In the genomic region with DNA sequence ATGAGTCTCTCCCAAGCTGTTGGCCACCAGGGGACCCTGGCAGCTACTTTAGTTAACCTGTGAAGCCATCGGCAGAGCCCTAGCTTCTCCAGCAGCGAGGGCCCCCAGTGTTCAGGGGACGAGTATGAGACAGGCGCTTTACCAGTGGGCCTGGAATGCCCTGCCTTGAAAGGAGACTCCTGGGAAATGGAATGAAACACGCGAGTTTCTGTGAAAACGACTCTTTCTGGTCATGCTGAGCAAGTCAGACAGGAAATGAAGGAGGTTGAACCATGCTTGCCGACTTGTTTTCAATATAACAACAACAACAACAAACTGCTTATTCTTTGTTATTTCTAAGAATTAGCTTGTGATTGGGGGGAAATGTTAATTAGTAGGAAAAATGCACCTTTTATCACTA, we compare ENCODE assay signal across 25 cellular contexts. TPM values are rescaled to one million over a fixed set of nuclear protein-coding genes. Genes with fewer than 3 reads are reported as not detected.
DNase-seq lines count a peak whose midpoint lies in the region; ATAC-seq, FAIRE-seq and TF ChIP-seq lines count a peak whose summit lies in the region.
"Had no signal": no experiment of that assay in that cellular context is flagged by ENCODE, and none has a peak within 500 bp of the region (broad histone marks: within the 10 kb centered on the region; RNA-seq: fewer than 3 reads in every experiment).

No MANE protein-coding gene starts in this region.

- H2BK20ac ChIP-seq in H1 (ENCODE audit: low read length), result no peak overlapping the region

- H4K20me1 ChIP-seq in H1 (replicated peaks in 1 of 2; ENCODE audit: control insufficient read depth in 1 of 2, insufficient read depth in 2 of 2, low read length in 2 of 2), result peaks cover 0 to 3% of the 10 kb centered on the region in 2 experiments
- no peaks in the 10 kb centered on the region for H4K20me1 ChIP-seq in osteoblast (ENCODE audit: insufficient read depth, low read length)

- no peaks in the 10 kb centered on the region for H3K23me2 ChIP-seq in H1 (ENCODE audit: low read depth, low read length)

- POLR2A ChIA-PET in WTC11 (lab: Charles Lee), result no interaction called here
- POLR2A ChIA-PET in H1 (lab: Charles Lee; ENCODE audit: partially characterized antibody), result interaction anchor here (0.9 to 1.6 kb wide), 2 partner anchors 24 to 250 kb away, joined by 3 to 4 read pairs; no protein-coding TSS in a partner anchor

- no peak overlapping the region for H2BK120ac ChIP-seq in H1 (replicated peaks; ENCODE audit: low read depth, low read length)

- ATAC-seq in right cardiac atrium (no peak), WTC11 (no peak), GM19328 (IDR thresholded peaks at IDR 0.05; ENCODE audit: unreplicated experiment) (no peak)
- ATAC-seq: A549 had no signal

- no peak overlapping the region for H3K4me2 ChIP-seq in H1 (ENCODE audit: insufficient read depth in 1 of 2, low read depth in 2 of 2, low read length in 2 of 2)
- no peak overlapping the region for H3K4me2 ChIP-seq in osteoblast (ENCODE audit: insufficient read depth, low read length)
- H3K4me2 ChIP-seq: A549; BLaER1 treated with 17β-estradiol and CSF1 and Interleukin-3, amounts not matched to agents 10 nM and 100 nM had no signal

- H2BK12ac ChIP-seq in H1 (ENCODE audit: low read depth, low read length), result no peak overlapping the region

- H3K9ac ChIP-seq in H1 (replicated peaks in 1 of 4; ENCODE audit: extremely low read depth in 1 of 4, low read depth in 3 of 4, low read length in 3 of 4), result no peak overlapping the region
- H3K9ac ChIP-seq: BLaER1 treated with 17β-estradiol and CSF1 and Interleukin-3, amounts not matched to agents 10 nM and 100 nM; GM23248 had no signal

- H2BK5ac ChIP-seq in H1 (ENCODE audit: low read depth, low read length), result no peak overlapping the region

- FAIRE-seq in H1 (lab: Jason Lieb, UNC), result no peak
- FAIRE-seq: A549, GM12892, H54 had no signal

- no peak for TF ChIP-seq EP300 in H1 (IDR thresholded peaks at IDR 0.05; ENCODE audit: borderline replicate concordance in 1 of 2, low read depth in 2 of 2, low read length in 2 of 2)

- intact Hi-C loops in cardiac septum (cut with DNase I) (no loop called here), right cardiac atrium (cut with DNase I) (no loop called here)

- H3K27ac Mint-ChIP-seq in WTC11, result peak overlapping the region; percentile 53; the same call in 1 of the 2 replicates
- H3K27ac Mint-ChIP-seq: CD14-positive monocyte; CD4-positive, alpha-beta T cell had no signal

- CTCF ChIA-PET in WTC11 (lab: Charles Lee) (interaction anchor here (0.5 to 2.7 kb wide), 5 partner anchors 13 to 43 kb away, joined by 3 to 16 read pairs (median 4); no protein-coding TSS in a partner anchor), H1 (lab: Charles Lee; ENCODE audit: partially characterized antibody) (interaction anchor here (0.8 to 4.2 kb wide), 10 partner anchors 9 to 250 kb away, joined by 3 to 56 read pairs (median 6); a partner anchor contains a TSS)

- H3K4me1 ChIP-seq in right cardiac atrium (ENCODE audit: control insufficient read depth, insufficient read depth, low read length), result no peaks in the 10 kb centered on the region
- H3K4me1 ChIP-seq in H1 (replicated peaks in 1 of 4; ENCODE audit: control insufficient read depth in 3 of 4, insufficient read depth in 4 of 4, low read length in 3 of 4), result peaks cover 3 to 21% (median 10%) of the 10 kb centered on the region in 4 experiments
- no peaks in the 10 kb centered on the region for H3K4me1 ChIP-seq in osteoblast (ENCODE audit: insufficient read depth, low read length)
- H3K4me1 ChIP-seq: A549; BLaER1 treated with 17β-estradiol and CSF1 and Interleukin-3, amounts not matched to agents 10 nM and 100 nM had no signal

- TF ChIP-seq CTCF in WTC11 (IDR thresholded peaks at IDR 0.05), result no peak
- no peak for TF ChIP-seq CTCF in H1 (IDR thresholded peaks at IDR 0.05; ENCODE audit: control extremely low read depth in 1 of 3, insufficient read depth in 1 of 3, low read depth in 1 of 3, low read length in 3 of 3)
- TF ChIP-seq CTCF in osteoblast (IDR thresholded peaks at IDR 0.05; ENCODE audit: extremely low read depth, low read depth, low read length), result no peak

- no peaks in the 10 kb centered on the region for H3K9me3 Mint-ChIP-seq in WTC11
- H3K9me3 Mint-ChIP-seq: CD4-positive, alpha-beta T cell; CD8-positive, alpha-beta memory T cell had no signal

- H3K14ac ChIP-seq in H1 (ENCODE audit: insufficient read length), result no peak overlapping the region

- no peaks in the 10 kb centered on the region for H3K27me3 Mint-ChIP-seq in WTC11 (ENCODE audit: low read depth)
- H3K27me3 Mint-ChIP-seq: CD4-positive, alpha-beta T cell; CD8-positive, alpha-beta memory T cell had no signal

- peaks cover 2% of the 10 kb centered on the region; the same call in 1 of the 2 replicates for H3K79me1 ChIP-seq in H1 (ENCODE audit: low read depth, low read length)

- no peak overlapping the region for H3K18ac ChIP-seq in H1 (ENCODE audit: extremely low read depth, low read length)

- TF ChIP-seq RAD21 in H1 (IDR thresholded peaks at IDR 0.05 in 1 of 2, conservative IDR thresholded peaks at IDR 0.05 in 1 of 2; ENCODE audit: low read depth in 2 of 2, low read length in 2 of 2), result no peak

- no peak overlapping the region for H3K27ac ChIP-seq in right cardiac atrium (ENCODE audit: low read length)
- H3K27ac ChIP-seq in H1 (ENCODE audit: low read depth, low read length), result peak overlapping the region; percentile 23; the same call in 1 of the 2 replicates
- no peak overlapping the region for H3K27ac ChIP-seq in osteoblast (ENCODE audit: low read depth, low read length)
- H3K27ac ChIP-seq: A549; BLaER1 treated with 17β-estradiol and CSF1 and Interleukin-3, amounts not matched to agents 10 nM and 100 nM; GM23248 had no signal

- H3K27me3 ChIP-seq in right cardiac atrium (ENCODE audit: control insufficient read depth, insufficient read depth), result no peaks in the 10 kb centered on the region
- no peaks in the 10 kb centered on the region for H3K27me3 ChIP-seq in H1 (replicated peaks in 1 of 4; ENCODE audit: control insufficient read depth in 3 of 4, extremely low read depth in 1 of 4, insufficient read depth in 3 of 4, low read length in 3 of 4)
- no peaks in the 10 kb centered on the region for H3K27me3 ChIP-seq in osteoblast (ENCODE audit: insufficient read depth, low read length)
- H3K27me3 ChIP-seq: BE2C; BLaER1 treated with 17β-estradiol and CSF1 and Interleukin-3, amounts not matched to agents 10 nM and 100 nM had no signal

- TF ChIP-seq POLR2A in H1 (IDR thresholded peaks at IDR 0.05; ENCODE audit: control extremely low read depth in 1 of 2, low read depth in 2 of 2, low read length in 2 of 2), result no peak

- no peak overlapping the region for H3K56ac ChIP-seq in H1 (replicated peaks; ENCODE audit: insufficient read length, low read depth, low read length)

- H3K4me3 Mint-ChIP-seq in WTC11, result no peak overlapping the region
- H3K4me3 Mint-ChIP-seq: CD14-positive monocyte; CD4-positive, alpha-beta T cell; CD8-positive, alpha-beta memory T cell had no signal

- H3K36me3 Mint-ChIP-seq in WTC11, result peaks cover 61% of the 10 kb centered on the region

- no peak overlapping the region for H3K23ac ChIP-seq in H1 (ENCODE audit: insufficient read length)

- WGBS in right cardiac atrium, result 95% methylated on average over 8 of the region's 8 CpGs
- 93% methylated on average over 8 of the region's 8 CpGs; no CpG with 5 or more reads in 1 of the 2 experiments for WGBS in H1 (ENCODE audit: extremely low coverage in 1 of 2, insufficient coverage in 1 of 2, insufficient read length in 1 of 2, insufficient replicate concordance in 2 of 2, low coverage in 1 of 2, low lambda C conversion rate in 2 of 2, missing lambda C conversion rate in 1 of 2), 2 experiments

- H3K36me3 ChIP-seq in H1 (ENCODE audit: control insufficient read depth in 2 of 4, insufficient read depth in 4 of 4, low read length in 3 of 4), result peaks cover 11 to 49% (median 34%) of the 10 kb centered on the region in 4 experiments
- peaks cover 55% of the 10 kb centered on the region for H3K36me3 ChIP-seq in osteoblast (ENCODE audit: insufficient read depth, low read length)

- H2AFZ ChIP-seq in H1 (ENCODE audit: low read length) (no peak overlapping the region), osteoblast (ENCODE audit: low read length) (no peak overlapping the region)
- H2AFZ ChIP-seq: GM23248 had no signal

- no peak overlapping the region for H2AK5ac ChIP-seq in H1 (ENCODE audit: low read depth, low read length)

- H3K4ac ChIP-seq in H1 (replicated peaks; ENCODE audit: insufficient read length, low read depth, low read length), result no peak overlapping the region

- H3K4me3 ChIP-seq in right cardiac atrium (ENCODE audit: low read length) (no peak overlapping the region), H1 (ENCODE audit: extremely low read depth in 1 of 4, insufficient read depth in 2 of 4, low read depth in 3 of 4, low read length in 4 of 4) (no peak overlapping the region), osteoblast (ENCODE audit: insufficient read depth, low read length) (no peak overlapping the region)
- H3K4me3 ChIP-seq: A549; BLaER1 treated with 17β-estradiol and CSF1 and Interleukin-3, amounts not matched to agents 10 nM and 100 nM; GM23248 had no signal

- H4K8ac ChIP-seq in H1 (ENCODE audit: extremely low read depth, insufficient read depth, low read length), result no peak overlapping the region

- H3K9me3 ChIP-seq in right cardiac atrium (ENCODE audit: control insufficient read depth, low read length), result no peaks in the 10 kb centered on the region
- H3K9me3 ChIP-seq in H1 (ENCODE audit: insufficient read depth in 2 of 2, low read depth in 1 of 2, low read length in 1 of 2), result no peaks in the 10 kb centered on the region
- H3K9me3 ChIP-seq in osteoblast (ENCODE audit: low read depth, low read length), result no peaks in the 10 kb centered on the region
- H3K9me3 ChIP-seq: A549; BE2C; BLaER1 treated with 17β-estradiol and CSF1 and Interleukin-3, amounts not matched to agents 10 nM and 100 nM had no signal

- H2BK15ac ChIP-seq in H1 (ENCODE audit: low read length), result no peak overlapping the region

- H4K91ac ChIP-seq in H1 (replicated peaks; ENCODE audit: insufficient read length, low read length), result no peak overlapping the region

- peaks cover 27% of the 10 kb centered on the region for H3K4me1 Mint-ChIP-seq in WTC11
- H3K4me1 Mint-ChIP-seq: CD14-positive monocyte had no signal

- H3K79me2 ChIP-seq in H1 (ENCODE audit: control insufficient read depth in 1 of 2, insufficient read depth in 2 of 2, low read length in 2 of 2) (0 out of 4 replicates have a peak, but pooled peaks cover 0 to 4% of the 10 kb centered on the region in 2 experiments), osteoblast (ENCODE audit: insufficient read depth, low read length) (peaks cover 20% of the 10 kb centered on the region)

- no peak overlapping the region for H4K5ac ChIP-seq in H1 (ENCODE audit: insufficient read length, low read depth, low read length)

- DNase-seq in cardiac septum (ENCODE audit: low spot score) (peak; percentile 46), right cardiac atrium (no peak), WTC11 (ENCODE audit: low spot score) (no peak), H1 (ENCODE audit: low read depth in 1 of 2, low spot score in 2 of 2) (no peak), osteoblast (ENCODE audit: insufficient read length, low spot score, missing footprints) (peak; percentile 73), HK-2 (ENCODE audit: unreplicated experiment) (no peak), NCI-H2171 treated with DMSO at 0.1 percent for 48 hours (lab: John Stamatoyannopoulos, UW) (no peak)
- DNase-seq: 8988T; ACHN; AML-193; BE2C; Calu3; CD4-positive, alpha-beta T cell; CD8-positive, alpha-beta memory T cell; DMS53; DMS79 treated with DMSO at 0.1 percent for 48 hours; GF-D8; GM23248; HCEC 1CT had no signal

RNA-seq across cellular contexts. Expression of a gene that starts 42.9 kb away (rescaled TPM):
- total RNA-seq in cardiac septum, result 20.9 TPM
- total RNA-seq in right cardiac atrium, result 10 to 100 TPM; 18.8 to 24.1 (median 22.8) TPM
- polyA plus RNA-seq in right cardiac atrium, result 16.6 TPM
- total RNA-seq in WTC11 (2021), result 59.4 to 76.3 TPM (median 63.4 TPM) in 3 replicates
- 48.3 and 49.5 TPM in 2 replicates for total RNA-seq in H1 (2021; fragmentation: NEBNext Ultra II Directional; extraction: Animal tissue kit (Norgen Biotek cat#: 25700))
- polyA plus RNA-seq in H1 (2011; rRNA removed), result 36.5 and 64.4 TPM in 2 replicates
- polyA plus RNA-seq in H1 (2011; cell fraction: cytosol; rRNA removed), result 25.1 TPM
- 154 TPM for polyA plus RNA-seq in H1 (2011; cell fraction: nucleus; rRNA removed)
- 35.4 to 37.3 TPM (median 36.3 TPM) in 4 replicates for polyA plus RNA-seq in H1 (2012, experiment 1 of 2)
- 13.3 TPM for polyA plus RNA-seq in H1 (2012, experiment 2 of 2)
- 51.5 TPM for polyA plus RNA-seq in H1 (2013, experiment 1 of 2)
- polyA plus RNA-seq in H1 (2013, experiment 2 of 2), result 47.2 TPM
- polyA minus RNA-seq in H1 (2011; rRNA and poly(A)+ RNA removed), result 18.9 and 20.6 TPM in 2 replicates
- polyA minus RNA-seq in H1 (2011; cell fraction: cytosol; rRNA and poly(A)+ RNA removed), result 20.5 TPM
- 37.8 TPM for polyA minus RNA-seq in H1 (2011; cell fraction: nucleus; rRNA and poly(A)+ RNA removed)
- 30.1 and 31.1 TPM in 2 replicates for total RNA-seq in osteoblast

Comparison
In these comparisons a context has a peak if more than half of its experiments do, and no peak if none do; other contexts are left out.
1. DNase-seq: peak in cardiac septum (single experiment) and osteoblast (single experiment); none in right cardiac atrium (0 of 3), WTC11 (single experiment), H1 (0 of 2), HK-2 (single experiment) and NCI-H2171 treated with DMSO at 0.1 percent for 48 hours (single experiment).